In the genomic region with DNA sequence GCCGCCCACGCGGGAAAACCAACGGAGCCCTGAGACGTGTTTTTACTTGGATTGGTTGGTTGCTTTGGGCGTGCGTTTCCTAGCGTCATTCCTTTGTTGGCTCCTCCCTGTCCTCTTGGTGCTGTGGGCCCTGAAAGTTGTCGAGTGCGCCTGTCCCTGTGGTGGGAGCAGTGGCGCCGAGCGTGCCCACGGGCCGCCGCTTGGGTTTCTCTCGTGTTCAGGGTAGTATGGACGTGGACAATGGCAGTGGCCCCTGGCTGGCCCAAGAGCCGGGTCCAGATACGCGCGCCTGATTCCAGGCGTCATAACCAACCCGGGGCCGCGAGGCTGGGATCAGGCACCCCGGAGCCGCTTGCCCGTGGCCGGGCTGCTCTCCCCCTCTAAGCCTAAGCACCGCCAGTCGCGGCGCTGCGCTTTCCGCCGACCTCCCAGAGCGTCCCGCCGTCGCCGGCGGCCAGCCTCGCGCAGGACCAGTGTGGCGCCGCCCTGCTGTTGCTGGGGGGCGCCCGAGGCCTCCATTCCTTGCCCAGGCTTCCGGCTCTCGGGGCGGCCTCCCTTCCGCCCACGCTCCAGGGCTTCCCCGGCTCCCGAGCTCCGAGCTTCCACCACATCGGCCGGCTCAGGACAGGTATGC, we compare ENCODE assay signal across 13 cellular contexts. TPM values are rescaled to one million over a fixed set of nuclear protein-coding genes. Genes with fewer than 3 reads are reported as not detected.
DNase-seq lines count a peak whose midpoint lies in the region; ATAC-seq and TF ChIP-seq lines count a peak whose summit lies in the region.
"Not testable (repeated sequence)": the region's sequence is repeated elsewhere in the genome, so short reads cannot be mapped to it uniquely, and the experiment has no call there.
"Had no signal": no experiment of that assay in that cellular context is flagged by ENCODE, and none has a peak within 500 bp of the region (broad histone marks: within the 10 kb centered on the region; RNA-seq: fewer than 3 reads in every experiment).

No MANE protein-coding gene starts in this region.

- H3K4me3 ChIP-seq in ACC112 (ENCODE audit: low read depth, low read length) = peak overlapping the region; percentile 81
- peak overlapping the region; percentile 84 for H3K4me3 ChIP-seq in GM23248
- H3K4me3 ChIP-seq in LNCaP clone FGC (ENCODE audit: low read depth, low read length) = peak overlapping the region; percentile 58
- peak overlapping the region; percentile 4 for H3K4me3 ChIP-seq in right cardiac atrium (ENCODE audit: low read length)
- peak overlapping the region; percentile 13 to 59 (median 37) for H3K4me3 ChIP-seq in skin epidermis

- DNase-seq in GM23248 = peak; percentile 88
- peak; percentile 57 for DNase-seq in LNCaP clone FGC (ENCODE audit: low read depth)
- peak; percentile 15 for DNase-seq in activated naive CD8-positive, alpha-beta T cell treated with anti-CD3 and anti-CD28 coated beads for 36 hours
- peak; percentile 80 for DNase-seq in endothelial cell (ENCODE audit: low spot score)
- peak; percentile 34 to 56 (median 42) for DNase-seq in right cardiac atrium
- peak; percentile 60 for DNase-seq in mucosa of gallbladder (ENCODE audit: low spot score)

- in situ Hi-C loops in GM23248 (cut with MboI) = not testable (repeated sequence)

- not testable (repeated sequence) for H3K36me3 ChIP-seq in ACC112 (ENCODE audit: insufficient read depth, low read length)
- H3K36me3 ChIP-seq in GM23248 (ENCODE audit: low read depth) = peaks cover 11% of the 10 kb centered on the region; the same call in 1 of the 2 replicates

- WGBS in GM23248 (ENCODE audit: low coverage in 1 of 2, low lambda C conversion rate in 2 of 2, missing lambda C conversion rate in 2 of 2), 2 experiments = 10 to 17% methylated on average over 53 to 59 of the region's 59 CpGs
- 13% methylated on average over 59 of the region's 59 CpGs for WGBS in right cardiac atrium

- intact Hi-C loops in right cardiac atrium (cut with DNase I) = not testable (repeated sequence)

- H3K9me2 ChIP-seq in GM23248 (ENCODE audit: insufficient read depth) = not testable (repeated sequence)

- peak overlapping the region; percentile 90 for H3K27ac ChIP-seq in ACC112 (ENCODE audit: low read depth, low read length)
- peak overlapping the region; percentile 98 for H3K27ac ChIP-seq in GM23248
- not testable (repeated sequence) for H3K27ac ChIP-seq in right cardiac atrium (ENCODE audit: low read length)
- H3K27ac ChIP-seq in skin epidermis = peak overlapping the region in 14 of 21 experiments; percentile 49 to 85 (median 68)

- peaks cover 10% of the 10 kb centered on the region for H3K79me2 ChIP-seq in ACC112 (ENCODE audit: control insufficient read depth, insufficient read depth, low read length, unreplicated experiment)
- peaks cover 66% of the 10 kb centered on the region for H3K79me2 ChIP-seq in GM23248 (ENCODE audit: insufficient read depth)

- ATAC-seq in right cardiac atrium = peak in 1 of 2 donors; percentile 56

- H3K27me3 Mint-ChIP-seq in activated naive CD8-positive, alpha-beta T cell treated with anti-CD3 and anti-CD28 coated beads for 36 hours = peaks cover 48% of the 10 kb centered on the region
- H3K27me3 Mint-ChIP-seq in endothelial cell (ENCODE audit: unreplicated experiment) = peaks cover 34% of the 10 kb centered on the region

- peak; percentile 48 for TF ChIP-seq CTCF in LNCaP clone FGC (IDR thresholded peaks at IDR 0.05; ENCODE audit: control insufficient read depth, extremely low read depth, insufficient read depth)
- TF ChIP-seq CTCF in endothelial cell (IDR thresholded peaks at IDR 0.05; ENCODE audit: unreplicated experiment) = not testable (repeated sequence)

- H3F3A ChIP-seq in GM23248 (ENCODE audit: insufficient read depth) = not testable (repeated sequence)

- peak overlapping the region; percentile 77 for H3K4me2 ChIP-seq in GM23248 (ENCODE audit: unreplicated experiment)

- not testable (repeated sequence) for H3K4me3 Mint-ChIP-seq in activated naive CD8-positive, alpha-beta T cell treated with anti-CD3 and anti-CD28 coated beads for 36 hours
- peak overlapping the region; percentile 90 for H3K4me3 Mint-ChIP-seq in endothelial cell (ENCODE audit: unreplicated experiment)

- H4K20me1 ChIP-seq in GM23248 (ENCODE audit: insufficient read depth) = not testable (repeated sequence)

- peak overlapping the region; percentile 93 for H3K9ac ChIP-seq in GM23248

- peak overlapping the region; percentile 68 for H2AFZ ChIP-seq in ACC112 (ENCODE audit: low read length, unreplicated experiment)
- peak overlapping the region; percentile 86 for H2AFZ ChIP-seq in GM23248

- H3K9me3 Mint-ChIP-seq in activated naive CD8-positive, alpha-beta T cell treated with anti-CD3 and anti-CD28 coated beads for 36 hours = peaks cover 36% of the 10 kb centered on the region
- peaks cover 14% of the 10 kb centered on the region for H3K9me3 Mint-ChIP-seq in endothelial cell (ENCODE audit: unreplicated experiment)

- peaks cover 21% of the 10 kb centered on the region; the same call in 1 of the 2 replicates for H3K27me3 ChIP-seq in ACC112 (ENCODE audit: insufficient read depth, low read length)
- H3K27me3 ChIP-seq in GM23248 (replicated peaks; ENCODE audit: insufficient read depth); right cardiac atrium (ENCODE audit: control insufficient read depth, insufficient read depth): not testable (repeated sequence)

- peaks cover 17% of the 10 kb centered on the region for H3K36me3 Mint-ChIP-seq in activated naive CD8-positive, alpha-beta T cell treated with anti-CD3 and anti-CD28 coated beads for 36 hours
- H3K36me3 Mint-ChIP-seq in endothelial cell (ENCODE audit: low read depth, unreplicated experiment) = peaks cover 32% of the 10 kb centered on the region

- not testable (repeated sequence) for H3K4me1 ChIP-seq in ACC112 (ENCODE audit: control insufficient read depth, insufficient read depth, low read length, unreplicated experiment); right cardiac atrium (ENCODE audit: control insufficient read depth, insufficient read depth, low read length)
- peaks cover 14% of the 10 kb centered on the region for H3K4me1 ChIP-seq in GM23248 (ENCODE audit: insufficient read depth)

- H3K9me3 ChIP-seq in GM23248 (ENCODE audit: low read depth); right cardiac atrium (ENCODE audit: control insufficient read depth, low read length): not testable (repeated sequence)

- not testable (repeated sequence) for H3K27ac Mint-ChIP-seq in activated naive CD8-positive, alpha-beta T cell treated with anti-CD3 and anti-CD28 coated beads for 36 hours; endothelial cell (ENCODE audit: unreplicated experiment)

- H3K4me1 Mint-ChIP-seq in activated naive CD8-positive, alpha-beta T cell treated with anti-CD3 and anti-CD28 coated beads for 36 hours = not testable (repeated sequence)
- peaks cover 29% of the 10 kb centered on the region for H3K4me1 Mint-ChIP-seq in endothelial cell (ENCODE audit: unreplicated experiment)

RNA-seq across cellular contexts. Expression of a gene that starts 8.1 kb away (rescaled TPM):
- not detected in 2 replicates for total RNA-seq in GM23248 (2014; rRNA removed; shearing (Covaris generic))
- polyA plus RNA-seq in GM23248 (2016; fragmentation: Nextera tagmentation; extraction: Ambion mirVana) (0.11 TPM in 1 of 2 replicates, not detected in the other), right cardiac atrium (not detected)
- not detected for total RNA-seq in activated naive CD8-positive, alpha-beta T cell treated with anti-CD3 and anti-CD28 coated beads for 36 hours
- total RNA-seq in endothelial cell (ENCODE audit: unreplicated experiment) (not detected), right cardiac atrium (not detected), mucosa of gallbladder (not detected)
- total RNA-seq: activated CD8-positive, alpha-beta T cell treated with anti-CD3 and anti-CD28 coated beads, Interleukin-2, amount 10 ng/mL, durations not matched to agents 7 days and 5 days; dorsolateral prefrontal cortex; HepG2; kidney epithelial cell; ovary had no signal
- polyA plus RNA-seq: HepG2, ovary had no signal

Comparison
In these comparisons a context has a peak if more than half of its experiments do, and no peak if none do; other contexts are left out.
1. H3K4me3 ChIP-seq: peak in every context shown above with its lines; median percentile 84 in GM23248; 81 in ACC112; 58 in LNCaP clone FGC; 37 in skin epidermis; 4 in right cardiac atrium.
2. DNase-seq: peak in every context shown above with its lines; median percentile 88 in GM23248; 80 in endothelial cell; 60 in mucosa of gallbladder; 57 in LNCaP clone FGC; 42 in right cardiac atrium; 15 in activated naive CD8-positive, alpha-beta T cell treated with anti-CD3 and anti-CD28 coated beads for 36 hours.